Comparison of ENCODE assay signal across 26 cellular contexts in the genomic region with DNA sequence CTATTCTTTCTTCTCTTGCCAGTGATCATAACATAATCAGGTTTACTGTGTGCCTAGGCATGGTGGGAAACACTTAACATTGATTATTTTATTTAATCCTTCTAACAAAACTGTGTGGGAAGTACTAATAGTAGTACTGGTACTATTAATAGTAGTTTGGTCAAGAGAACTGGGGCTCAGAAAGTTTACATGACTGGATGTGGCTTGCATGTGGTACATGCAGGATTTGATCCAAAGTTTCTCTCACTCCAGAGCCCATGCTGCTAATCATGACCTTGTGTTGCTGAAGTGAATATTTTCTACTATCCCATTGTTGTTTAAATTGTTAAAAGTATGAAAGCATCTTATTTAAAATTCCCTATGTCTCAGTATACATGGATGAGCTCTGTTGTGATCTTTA.
DNase-seq lines count a peak whose midpoint lies in the region; ATAC-seq, FAIRE-seq and TF ChIP-seq lines count a peak whose summit lies in the region.
"Had no signal": no experiment of that assay in that cellular context is flagged by ENCODE, and none has a peak within 500 bp of the region (broad histone marks: within the 10 kb centered on the region; RNA-seq: fewer than 3 reads in every experiment).

No MANE protein-coding gene starts in this region.

- no peak overlapping the region for H3K4me3 ChIP-seq in left ventricle myocardium inferior
- no peak overlapping the region for H3K4me3 ChIP-seq in osteoblast (ENCODE audit: insufficient read depth, low read length)
- H3K4me3 ChIP-seq: sigmoid colon, SK-N-MC, upper lobe of right lung had no signal

- H3K36me3 ChIP-seq in left ventricle myocardium inferior = no peaks in the 10 kb centered on the region
- H3K36me3 ChIP-seq in osteoblast (ENCODE audit: insufficient read depth, low read length) = no peaks in the 10 kb centered on the region
- H3K36me3 ChIP-seq: neutrophil, sigmoid colon, upper lobe of right lung had no signal

- no peak for ATAC-seq in Right ventricle myocardium inferior
- ATAC-seq in GM21737 (IDR thresholded peaks at IDR 0.05; ENCODE audit: unreplicated experiment) = no peak
- ATAC-seq: activated CD4-positive, CD25-positive, alpha-beta regulatory T cell treated with anti-CD3 and anti-CD28 coated beads, Interleukin-2, amount 50 U/mL, for 24 hours; stimulated activated effector memory CD8-positive, alpha-beta T cell treated with anti-CD3 and anti-CD28 coated beads, Interleukin-12 subunit alpha, Interleukin-12 subunit beta, amount 100 ng/mL, for 72 hours had no signal

- H3K4me1 ChIP-seq in left ventricle myocardium inferior (peaks cover 30% of the 10 kb centered on the region), osteoblast (ENCODE audit: insufficient read depth, low read length) (peaks cover 24% of the 10 kb centered on the region)

- DNase-seq in left ventricle myocardium inferior (no peak), Right ventricle myocardium inferior (ENCODE audit: missing footprints) (no peak), osteoblast (ENCODE audit: insufficient read length, low spot score, missing footprints) (peak; percentile 14), kidney glomerular epithelial cell (lab: John Stamatoyannopoulos, UW) (no peak), GM10266 (ENCODE audit: extremely low spot score) (no peak), A172 (ENCODE audit: low spot score) (no peak)
- DNase-seq: activated CD4-positive, alpha-beta T cell treated with anti-CD3 and anti-CD28 coated beads, Interleukin-2, amount 50 U/mL, for 48 hours; activated naive CD4-positive, alpha-beta T cell treated with Interleukin-2 at 50 U/mL for 16 hours; DMS 273 treated with DMSO at 0.1 percent for 48 hours; glutamatergic neuron; KBM-7; midbrain; naive B cell; NCI-H1105; NCI-H187 treated with DMSO at 0.1 percent for 48 hours; NCI-H2171; RPMI8226; upper lobe of right lung had no signal

- intact Hi-C loops in left ventricle myocardium inferior (cut with micrococcal nuclease) (no loop called here), Right ventricle myocardium inferior (cut with DNase I) (loop anchor here (10.0 kb wide), 1 partner anchor 67 kb away; no protein-coding TSS in a partner anchor)

- no peaks in the 10 kb centered on the region for H3K27me3 ChIP-seq in left ventricle myocardium inferior (ENCODE audit: low read depth)
- H3K27me3 ChIP-seq in osteoblast (ENCODE audit: insufficient read depth, low read length) = no peaks in the 10 kb centered on the region
- H3K27me3 ChIP-seq: neutrophil, sigmoid colon, upper lobe of right lung had no signal

- H3K27ac ChIP-seq in left ventricle myocardium inferior (replicated peaks) = peak overlapping the region; percentile 81
- peak overlapping the region; percentile 81 for H3K27ac ChIP-seq in osteoblast (ENCODE audit: low read depth, low read length)
- H3K27ac ChIP-seq: neutrophil, SK-N-MC, upper lobe of right lung had no signal

- no peak overlapping the region for H3K4me2 ChIP-seq in osteoblast (ENCODE audit: insufficient read depth, low read length)

- TF ChIP-seq CTCF in left ventricle myocardium inferior (IDR thresholded peaks at IDR 0.05; ENCODE audit: borderline replicate concordance) = no peak
- TF ChIP-seq CTCF in osteoblast (IDR thresholded peaks at IDR 0.05; ENCODE audit: extremely low read depth, low read depth, low read length) = no peak
- no peak for TF ChIP-seq CTCF in GM10266 (IDR thresholded peaks at IDR 0.05; ENCODE audit: control insufficient read depth, insufficient read depth, low read depth, missing control alignments)

- FAIRE-seq in colon (lab: Jason Lieb, UNC) = peak; percentile 28
- FAIRE-seq: TTC549 had no signal

- no peaks in the 10 kb centered on the region for H4K20me1 ChIP-seq in osteoblast (ENCODE audit: insufficient read depth, low read length)

- H3K9me3 ChIP-seq in left ventricle myocardium inferior (replicated peaks) (no peaks in the 10 kb centered on the region), osteoblast (ENCODE audit: low read depth, low read length) (no peaks in the 10 kb centered on the region)
- H3K9me3 ChIP-seq: neutrophil, sigmoid colon, upper lobe of right lung had no signal

- no peaks in the 10 kb centered on the region for H3K79me2 ChIP-seq in osteoblast (ENCODE audit: insufficient read depth, low read length)

- H2AFZ ChIP-seq in osteoblast (ENCODE audit: low read length) = no peak overlapping the region
